In genomic region chr11:67429722-67430121, GRCh38 we compare ENCODE assay signal across 10 cellular contexts. TPM values are rescaled to one million over a fixed set of nuclear protein-coding genes. Genes with fewer than 3 reads are reported as not detected.
DNase-seq lines count a peak whose midpoint lies in the region; ATAC-seq and TF ChIP-seq lines count a peak whose summit lies in the region.
"Had no signal": no experiment of that assay in that cellular context is flagged by ENCODE, and none has a peak within 500 bp of the region (broad histone marks: within the 10 kb centered on the region; RNA-seq: fewer than 3 reads in every experiment).

No MANE protein-coding gene starts in this region.

- no peaks in the 10 kb centered on the region for H3K4me1 Mint-ChIP-seq in Calu3 (ENCODE audit: low read depth, unreplicated experiment)
- peaks cover 29% of the 10 kb centered on the region for H3K4me1 Mint-ChIP-seq in T-helper 17 cell
- H3K4me1 Mint-ChIP-seq in mesothelial cell of epicardium = peaks cover 11% of the 10 kb centered on the region

- BruUV-seq in Calu3 (replicated peaks; lab: Mats Ljungman, UMichigan) = TSS peak; percentile 49

- H3K4me1 ChIP-seq in left lung = peaks cover 12 to 21% of the 10 kb centered on the region in 2 donors
- H3K4me1 ChIP-seq: parathyroid adenoma had no signal

- H3K9me3 Mint-ChIP-seq in Calu3 (ENCODE audit: low read depth, unreplicated experiment) (no peaks in the 10 kb centered on the region), mesothelial cell of epicardium (no peaks in the 10 kb centered on the region)

- peak overlapping the region in 1 of 2 donors; percentile 71 for H3K4me3 ChIP-seq in left lung

- TF ChIP-seq CTCF in Calu3 (IDR thresholded peaks at IDR 0.05; ENCODE audit: unreplicated experiment) (no peak), mesothelial cell of epicardium (IDR thresholded peaks at IDR 0.05; ENCODE audit: unreplicated experiment) (no peak), left lung (IDR thresholded peaks at IDR 0.05) (no peak)

- CTCF ChIA-PET in Calu3 (lab: Charles Lee) = no interaction called here

- H3K9me3 ChIP-seq in T-helper 17 cell (ENCODE audit: control insufficient read depth, low read length, poor library complexity, severe bottlenecking) (no peaks in the 10 kb centered on the region), left lung (no peaks in the 10 kb centered on the region)

- peaks cover 41% of the 10 kb centered on the region for H3K36me3 Mint-ChIP-seq in Calu3 (ENCODE audit: insufficient read depth, unreplicated experiment)
- no peaks in the 10 kb centered on the region for H3K36me3 Mint-ChIP-seq in T-helper 17 cell (ENCODE audit: low read depth)
- peaks cover 10% of the 10 kb centered on the region for H3K36me3 Mint-ChIP-seq in mesothelial cell of epicardium

- no peak overlapping the region for H3K27ac Mint-ChIP-seq in Calu3 (ENCODE audit: unreplicated experiment)
- peak overlapping the region; percentile 54 for H3K27ac Mint-ChIP-seq in T-helper 17 cell
- H3K27ac Mint-ChIP-seq in mesothelial cell of epicardium = peak overlapping the region; percentile 50

- H3K4me3 Mint-ChIP-seq in Calu3 (ENCODE audit: low read depth, unreplicated experiment) (no peak overlapping the region), T-helper 17 cell (peak overlapping the region; percentile 55), mesothelial cell of epicardium (peak overlapping the region; percentile 90)

- H3K27me3 Mint-ChIP-seq in Calu3 (ENCODE audit: unreplicated experiment) (no peaks in the 10 kb centered on the region), T-helper 17 cell (no peaks in the 10 kb centered on the region), mesothelial cell of epicardium (ENCODE audit: low read depth) (no peaks in the 10 kb centered on the region)

- H3K27me3 ChIP-seq in left lung = no peaks in the 10 kb centered on the region

- intact Hi-C loops in Calu3 (cut with micrococcal nuclease; ENCODE audit: unreplicated experiment) (loop anchor here (10.0 kb wide), 1 partner anchor 75 kb away; the partner anchor contains the start of genes CDK2AP2 and PITPNM1), left lung (cut with DNase I) (no loop called here)

- DNase-seq in Calu3 = no peak
- DNase-seq in T-helper 17 cell = no peak
- no peak for DNase-seq in mesothelial cell of epicardium (ENCODE audit: low spot score in 2 of 2, unreplicated experiment in 2 of 2)
- DNase-seq in left lung = no peak
- no peak for DNase-seq in GOT3 (lab: John Stamatoyannopoulos, UW)
- DNase-seq: activated CD8-positive, alpha-beta memory T cell treated with anti-CD3 and anti-CD28 coated beads, Interleukin-2, amount 50 U/mL, for 48 hours; foreskin fibroblast; stimulated activated naive CD4-positive, alpha-beta T cell had no signal

- no peak overlapping the region for H3K27ac ChIP-seq in left lung
- H3K27ac ChIP-seq: parathyroid adenoma had no signal

- peaks cover 0 to 53% of the 10 kb centered on the region in 2 donors for H3K36me3 ChIP-seq in left lung

- no peak for ATAC-seq in T-helper 17 cell
- ATAC-seq in left lung = no peak
- no peak for ATAC-seq in GM21723 (IDR thresholded peaks at IDR 0.05; ENCODE audit: unreplicated experiment)

RNA-seq across cellular contexts. Expression of gene RPS6KB2, which starts 1.4 kb away (rescaled TPM):
- total RNA-seq in Calu3 (2022) (44.3 and 47.5 TPM in 2 replicates), T-helper 17 cell (10 to 100 TPM; 47.8 to 62.7 TPM), mesothelial cell of epicardium (59.7 to 63.1 TPM (median 62.2 TPM) in 3 replicates), left lung (10 to 100 TPM; 37.7 to 44.1 TPM)

RNA-seq across cellular contexts. Expression of gene PTPRCAP, which starts 7.8 kb away (rescaled TPM):
- total RNA-seq in Calu3 (2022) (0.51 and 1.3 TPM in 2 replicates), T-helper 17 cell (100 to 1,000 TPM; 170 to 184 TPM), mesothelial cell of epicardium (1.4 to 1.8 TPM (median 1.6 TPM) in 3 replicates), left lung (10 to 100 TPM in 1 of 2 donors, 1 to 10 TPM in 1; 5.4 to 12.5 TPM)

RNA-seq across cellular contexts. Expression of gene CORO1B, which starts 13.6 kb away (rescaled TPM):
- total RNA-seq in Calu3 (2022) = 103 and 116 TPM in 2 replicates
- total RNA-seq in T-helper 17 cell = 10 to 100 TPM; 46.1 to 75.4 TPM
- total RNA-seq in mesothelial cell of epicardium = 70.2 to 75.7 TPM (median 71.7 TPM) in 3 replicates
- total RNA-seq in left lung = 100 to 1,000 TPM; 111 to 119 TPM

RNA-seq across cellular contexts. Expression of gene CARNS1, which starts 14.2 kb away (rescaled TPM):
- total RNA-seq in Calu3 (2022) (0.10 TPM in 1 of 2 replicates, not detected in the other), T-helper 17 cell (1 to 10 TPM; 4.5 to 7.5 TPM), mesothelial cell of epicardium (19.5 to 24.6 TPM (median 21.1 TPM) in 3 replicates), left lung (1 to 10 TPM in 1 of 2 donors, under 1 TPM in 1; 0.71 to 1.2 TPM)

RNA-seq across cellular contexts. Expression of gene GPR152, which starts 22.8 kb away (rescaled TPM):
- not detected in 2 replicates for total RNA-seq in Calu3 (2022)
- not detected for total RNA-seq in T-helper 17 cell
- 0.16 TPM in 1 of 3 replicates, not detected in the others for total RNA-seq in mesothelial cell of epicardium
- not detected for total RNA-seq in left lung

Comparison
In these comparisons a context has a peak if more than half of its experiments do, and no peak if none do; other contexts are left out.
1. RNA of gene PTPRCAP, which starts 7.8 kb away (total RNA-seq): 170 to 184 TPM in T-helper 17 cell; 5.4 to 12.5 TPM in left lung, 1.4 to 1.8 TPM in mesothelial cell of epicardium and 0.51 to 1.3 TPM in Calu3; every median in the first group is over 10 times any median in the second.